Comparison of ENCODE assay signal across 27 cellular contexts in the genomic region with DNA sequence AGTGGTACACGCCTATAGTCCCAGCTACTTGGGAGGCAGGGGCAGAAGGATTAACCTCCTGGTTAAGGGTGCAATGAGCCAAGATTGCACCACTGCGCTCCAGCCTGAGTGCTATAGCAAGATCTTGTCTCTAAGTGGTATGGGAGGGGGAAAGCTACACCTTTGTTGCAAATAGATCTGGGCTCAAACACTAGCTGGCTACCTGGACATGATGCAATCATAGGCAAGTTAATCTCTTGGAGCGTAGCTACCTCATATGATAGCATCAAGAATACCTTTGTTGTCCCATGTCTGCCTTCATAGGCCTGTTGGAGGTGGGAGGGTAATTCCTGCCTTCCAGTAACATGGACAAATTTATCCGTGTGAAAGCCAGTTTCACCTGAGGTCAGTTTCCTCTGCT. TPM values are rescaled to one million over a fixed set of nuclear protein-coding genes. Genes with fewer than 3 reads are reported as not detected.
A peak's percentile ranks its signal among the peaks of the same experiment; 100 is the strongest.
DNase-seq lines count a peak whose midpoint lies in the region; ATAC-seq, FAIRE-seq and TF ChIP-seq lines count a peak whose summit lies in the region.
"Had no signal": no experiment of that assay in that cellular context is flagged by ENCODE, and none has a peak within 500 bp of the region (broad histone marks: within the 10 kb centered on the region; RNA-seq: fewer than 3 reads in every experiment).

No MANE protein-coding gene starts in this region.

- H3K36me3 ChIP-seq in HepG2 (replicated peaks in 1 of 2; ENCODE audit: control insufficient read depth in 1 of 2, insufficient read depth in 2 of 2, low read length in 2 of 2) = no peaks in the 10 kb centered on the region
- no peaks in the 10 kb centered on the region for H3K36me3 ChIP-seq in right lobe of liver

- TF ChIP-seq CTCF in HepG2 (CRISPR knock-in tag; IDR thresholded peaks at IDR 0.05) (no peak), right lobe of liver (IDR thresholded peaks at IDR 0.05) (no peak)

- TF ChIP-seq POLR2A in HepG2 (IDR thresholded peaks at IDR 0.05; ENCODE audit: insufficient read depth in 1 of 2, low read depth in 2 of 2, low read length in 2 of 2) = no peak
- no peak for TF ChIP-seq POLR2A in right lobe of liver (IDR thresholded peaks at IDR 0.05)

- no TSS peak for BruUV-seq in HepG2 (replicated peaks; lab: Mats Ljungman, UMichigan)

- H4K20me1 ChIP-seq in HepG2 (ENCODE audit: insufficient read depth, low read length) = no peaks in the 10 kb centered on the region

- H3K27ac ChIP-seq in HepG2 (ENCODE audit: extremely low read length, insufficient read depth, low read length) (no peak overlapping the region), right lobe of liver (no peak overlapping the region), epithelial cell of prostate (peak overlapping the region; percentile 7)
- H3K27ac ChIP-seq: 22Rv1, C4-2B had no signal

- no peaks in the 10 kb centered on the region for H3K79me2 ChIP-seq in HepG2 (ENCODE audit: insufficient read depth, low read length)

- DNase-seq in DMS53 (lab: John Stamatoyannopoulos, UW) = peak; percentile 8
- DNase-seq in DMS53 treated with DMSO at 0.1 percent for 48 hours (lab: John Stamatoyannopoulos, UW; ENCODE audit: unreplicated experiment) = no peak
- DNase-seq in HepG2 (ENCODE audit: low spot score) = no peak
- no peak for DNase-seq in right lobe of liver
- DNase-seq in epithelial cell of prostate (ENCODE audit: low read depth, low spot score) = no peak
- DNase-seq in GM19238 (ENCODE audit: insufficient read length, low spot score) = no peak
- DNase-seq in stimulated activated CD4-positive, alpha-beta T cell treated with anti-CD3 and anti-CD28 coated beads, Interleukin-4, amount 100 ng/mL, for 1 hour = no peak
- DNase-seq in HUDEP-2 (lab: John Stamatoyannopoulos, UW; ENCODE audit: unreplicated experiment in 76 of 76) = no peak
- DNase-seq: Caco-2; CD8-positive, alpha-beta T cell; DMS79 treated with DMSO at 0.1 percent for 48 hours; GF-D8; H7; NCI-H1092 treated with DMSO at 0.1 percent for 48 hours; NCI-H1436; NCI-H187; NCI-H2081 treated with DMSO at 0.1 percent for 48 hours; NCI-H510A; NK-92 treated with Interleukin-12 subunit alpha and Interleukin-12 subunit beta, amount 100 ng/mL, for 24 hours; PC-3; SK-N-SH; SW 1271 had no signal

- in situ Hi-C loops in HepG2 (cut with HindIII; ENCODE audit: extremely low pct_ligation_motif_present, low pct_unique_long_range_greater_than_20kb) = no loop called here

- intact Hi-C loops in HepG2 (cut with micrococcal nuclease; ENCODE audit: unreplicated experiment) (no loop called here), right lobe of liver (cut with DNase I) (no loop called here)

- H3K4me3 ChIP-seq in HepG2 (replicated peaks in 1 of 3; ENCODE audit: insufficient read depth in 1 of 3, low read depth in 2 of 3, low read length in 3 of 3) (no peak overlapping the region), right lobe of liver (no peak overlapping the region)

- H3K4me1 ChIP-seq in HepG2 (ENCODE audit: insufficient read depth, low read length) (no peaks in the 10 kb centered on the region), right lobe of liver (no peaks in the 10 kb centered on the region)
- H3K4me1 ChIP-seq: Caco-2 had no signal

- TF ChIP-seq RAD21 in HepG2 (CRISPR knock-in tag; IDR thresholded peaks at IDR 0.05) = no peak

- no peak overlapping the region for H3K9ac ChIP-seq in HepG2 (ENCODE audit: insufficient read depth, low read depth, low read length)
- H3K9ac ChIP-seq: SK-N-SH had no signal

- H3K27me3 ChIP-seq in HepG2 (ENCODE audit: control insufficient read depth in 1 of 2, insufficient read depth in 2 of 2, low read length in 2 of 2) = peaks cover 0 to 10% of the 10 kb centered on the region in 2 experiments; a peak in 1 of 5 replicates
- no peaks in the 10 kb centered on the region for H3K27me3 ChIP-seq in right lobe of liver

- FAIRE-seq in HepG2 (lab: Jason Lieb, UNC) = no peak
- FAIRE-seq: GM12892, GM19239, HTR-8/SVneo had no signal

- H2AFZ ChIP-seq in HepG2 (ENCODE audit: low read length) = no peak overlapping the region

- no peak overlapping the region for H3K4me2 ChIP-seq in HepG2 (ENCODE audit: low read depth, low read length)
- H3K4me2 ChIP-seq: SK-N-SH had no signal

- H3K9me3 ChIP-seq in HepG2 (ENCODE audit: low read length) (no peaks in the 10 kb centered on the region), right lobe of liver (no peaks in the 10 kb centered on the region)
- H3K9me3 ChIP-seq: Caco-2, SK-N-SH had no signal

- TF ChIP-seq EP300 in HepG2 (IDR thresholded peaks at IDR 0.05; ENCODE audit: low read depth in 2 of 2, low read length in 2 of 2) = no peak
- TF ChIP-seq EP300 in HepG2 (CRISPR knock-in tag; IDR thresholded peaks at IDR 0.05; ENCODE audit: borderline replicate concordance) = no peak

- CTCF ChIA-PET in HepG2 (lab: Yijun Ruan, JAX; ENCODE audit: low intra/inter-chr PET ratio, low total read pairs) = no interaction called here

- POLR2A ChIA-PET in HepG2 (lab: Yijun Ruan, JAX) = no interaction called here

- 41% methylated on average over 4 of the region's 4 CpGs for WGBS in HepG2 (ENCODE audit: low lambda C conversion rate)
- WGBS in right lobe of liver (ENCODE audit: insufficient coverage, low coverage, low lambda C conversion rate, missing lambda C conversion rate) = 81% methylated on average over 3 of the region's 4 CpGs

- no peak for ATAC-seq in HepG2
- no peak for ATAC-seq in right lobe of liver
- ATAC-seq: CD8-positive, alpha-beta T cell; PC-3 had no signal

TF ChIP-seq in HepG2, 621 proteins besides CTCF, POLR2A, EP300 and RAD21:
- TF ChIP-seq ZNF451 (CRISPR knock-in tag; IDR thresholded peaks at IDR 0.05) = no peak
- TF ChIP-seq ZNF556 (CRISPR knock-in tag; IDR thresholded peaks at IDR 0.05; ENCODE audit: borderline replicate concordance) = no peak
- no peak for TF ChIP-seq MBNL3 (CRISPR knock-in tag; conservative IDR thresholded peaks at IDR 0.05)
- TF ChIP-seq MED8 (CRISPR knock-in tag; IDR thresholded peaks at IDR 0.05; ENCODE audit: insufficient replicate concordance) = no peak
- no peak for TF ChIP-seq GLI4 (CRISPR knock-in tag; IDR thresholded peaks at IDR 0.05; ENCODE audit: borderline replicate concordance)
- TF ChIP-seq CEBPB (IDR thresholded peaks at IDR 0.05; ENCODE audit: borderline replicate concordance, low read depth, low read length) = 0 out of 2 replicates have a peak, but pooled peaks have one; percentile 41
- TF ChIP-seq KMT2B (CRISPR knock-in tag; IDR thresholded peaks at IDR 0.05) = no peak
- no peak for TF ChIP-seq ZSCAN21 (CRISPR knock-in tag; IDR thresholded peaks at IDR 0.05; ENCODE audit: borderline replicate concordance)
TF ChIP-seq in HepG2: peak in this region for 1.

RNA-seq across cellular contexts. Expression of a gene that starts 15.7 kb away (rescaled TPM):
- not detected in 2 replicates for total RNA-seq in HepG2 (2016; rRNA removed; fragmentation: Illumina TruSeq; extraction: Trizol)
- total RNA-seq in HepG2 (2016; cell fraction: cytosol; rRNA removed; fragmentation: Illumina TruSeq; extraction: Trizol; ENCODE audit: low read depth) = not detected in 2 replicates
- total RNA-seq in HepG2 (2016; cell fraction: insoluble cytoplasmic fraction; rRNA removed; fragmentation: Illumina TruSeq; extraction: Trizol) = not detected in 2 replicates
- total RNA-seq in HepG2 (2016; cell fraction: membrane; rRNA removed; fragmentation: Illumina TruSeq; extraction: Trizol) = not detected in 2 replicates
- 0.12 TPM in 1 of 2 replicates, not detected in the other for total RNA-seq in HepG2 (2016; cell fraction: nucleus; rRNA removed; fragmentation: Illumina TruSeq; extraction: Trizol)
- 0.01 and 0.03 TPM in 2 replicates for polyA plus RNA-seq in HepG2 (2011; rRNA removed)
- 0.01 TPM in 2 replicates for polyA plus RNA-seq in HepG2 (2011; cell fraction: cytosol; rRNA removed)
- 0.03 and 0.11 TPM in 2 replicates for polyA plus RNA-seq in HepG2 (2011; cell fraction: nucleus; rRNA removed)
- polyA plus RNA-seq in HepG2 (2012) = 0.05 and 0.09 TPM in 2 replicates
- polyA plus RNA-seq in HepG2 (2016; cell fraction: cytosol; fragmentation: Illumina TruSeq; extraction: Trizol; ENCODE audit: low read depth) = not detected in 2 replicates
- not detected in 2 replicates for polyA plus RNA-seq in HepG2 (2016; cell fraction: insoluble cytoplasmic fraction; fragmentation: Illumina TruSeq; extraction: Trizol; ENCODE audit: low read depth)
- polyA plus RNA-seq in HepG2 (2016; cell fraction: membrane; fragmentation: Illumina TruSeq; extraction: Trizol; ENCODE audit: low read depth) = not detected in 2 replicates
- not detected in 2 replicates for polyA plus RNA-seq in HepG2 (2016; cell fraction: nucleus; fragmentation: Illumina TruSeq; extraction: Trizol; ENCODE audit: insufficient read depth, low read depth)
- polyA minus RNA-seq in HepG2 (2011; rRNA and poly(A)+ RNA removed; ENCODE audit: low replicate concordance) = 3.2 TPM in 1 of 2 replicates, not detected in the other
- polyA minus RNA-seq in HepG2 (2011; cell fraction: cytosol; rRNA and poly(A)+ RNA removed) = 0.09 TPM in 1 of 2 replicates, not detected in the other
- not detected in 2 replicates for polyA minus RNA-seq in HepG2 (2011; cell fraction: nucleus; rRNA and poly(A)+ RNA removed)
- 10 to 100 TPM in 2 of 6 experiments, 1 to 10 TPM in 4; 1.2 to 10.2 (median 6.4) TPM for total RNA-seq in right lobe of liver
